ENCODE assay signal across 1 cellular context in the genomic region with DNA sequence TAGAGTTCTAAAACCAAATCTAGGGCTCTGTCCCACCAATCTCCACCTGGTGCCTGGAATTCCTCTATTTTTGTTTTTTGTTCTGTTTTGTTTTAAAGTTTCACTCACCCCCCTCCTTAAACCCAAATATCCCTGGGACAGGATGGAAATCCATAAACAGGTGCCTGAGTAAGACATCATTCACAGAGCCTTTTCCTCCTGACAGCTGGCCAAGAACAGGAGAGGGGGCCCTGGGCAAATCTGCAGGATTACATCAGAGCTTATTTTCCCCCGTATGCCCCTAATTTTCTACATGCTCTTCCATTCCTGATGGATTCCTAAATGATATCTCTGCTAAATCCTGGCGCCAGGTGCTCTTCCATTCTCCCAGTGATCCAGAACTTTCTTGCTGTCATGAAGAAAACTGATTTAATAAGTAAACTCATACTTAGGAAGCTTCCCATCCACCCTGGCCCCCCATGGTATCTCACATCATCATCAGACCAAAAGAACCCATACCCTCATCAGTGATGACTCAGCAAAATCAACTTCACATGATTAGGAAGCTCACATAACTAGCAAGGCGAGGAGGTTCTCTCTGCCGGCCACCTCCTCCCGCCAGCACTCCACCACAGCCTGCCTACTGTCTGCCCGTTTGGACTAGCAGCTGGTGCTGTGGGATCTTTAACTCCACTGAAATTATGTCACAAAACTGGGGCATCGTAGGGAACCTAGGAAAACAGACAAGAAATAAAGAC.
TF ChIP-seq lines count a peak whose summit lies in the region.

No MANE protein-coding gene starts in this region.

TF ChIP-seq in GM23338, 12 proteins besides CTCF, POLR2A, EP300 and RAD21 (continued from another document):
- TF ChIP-seq, protein P1, sequence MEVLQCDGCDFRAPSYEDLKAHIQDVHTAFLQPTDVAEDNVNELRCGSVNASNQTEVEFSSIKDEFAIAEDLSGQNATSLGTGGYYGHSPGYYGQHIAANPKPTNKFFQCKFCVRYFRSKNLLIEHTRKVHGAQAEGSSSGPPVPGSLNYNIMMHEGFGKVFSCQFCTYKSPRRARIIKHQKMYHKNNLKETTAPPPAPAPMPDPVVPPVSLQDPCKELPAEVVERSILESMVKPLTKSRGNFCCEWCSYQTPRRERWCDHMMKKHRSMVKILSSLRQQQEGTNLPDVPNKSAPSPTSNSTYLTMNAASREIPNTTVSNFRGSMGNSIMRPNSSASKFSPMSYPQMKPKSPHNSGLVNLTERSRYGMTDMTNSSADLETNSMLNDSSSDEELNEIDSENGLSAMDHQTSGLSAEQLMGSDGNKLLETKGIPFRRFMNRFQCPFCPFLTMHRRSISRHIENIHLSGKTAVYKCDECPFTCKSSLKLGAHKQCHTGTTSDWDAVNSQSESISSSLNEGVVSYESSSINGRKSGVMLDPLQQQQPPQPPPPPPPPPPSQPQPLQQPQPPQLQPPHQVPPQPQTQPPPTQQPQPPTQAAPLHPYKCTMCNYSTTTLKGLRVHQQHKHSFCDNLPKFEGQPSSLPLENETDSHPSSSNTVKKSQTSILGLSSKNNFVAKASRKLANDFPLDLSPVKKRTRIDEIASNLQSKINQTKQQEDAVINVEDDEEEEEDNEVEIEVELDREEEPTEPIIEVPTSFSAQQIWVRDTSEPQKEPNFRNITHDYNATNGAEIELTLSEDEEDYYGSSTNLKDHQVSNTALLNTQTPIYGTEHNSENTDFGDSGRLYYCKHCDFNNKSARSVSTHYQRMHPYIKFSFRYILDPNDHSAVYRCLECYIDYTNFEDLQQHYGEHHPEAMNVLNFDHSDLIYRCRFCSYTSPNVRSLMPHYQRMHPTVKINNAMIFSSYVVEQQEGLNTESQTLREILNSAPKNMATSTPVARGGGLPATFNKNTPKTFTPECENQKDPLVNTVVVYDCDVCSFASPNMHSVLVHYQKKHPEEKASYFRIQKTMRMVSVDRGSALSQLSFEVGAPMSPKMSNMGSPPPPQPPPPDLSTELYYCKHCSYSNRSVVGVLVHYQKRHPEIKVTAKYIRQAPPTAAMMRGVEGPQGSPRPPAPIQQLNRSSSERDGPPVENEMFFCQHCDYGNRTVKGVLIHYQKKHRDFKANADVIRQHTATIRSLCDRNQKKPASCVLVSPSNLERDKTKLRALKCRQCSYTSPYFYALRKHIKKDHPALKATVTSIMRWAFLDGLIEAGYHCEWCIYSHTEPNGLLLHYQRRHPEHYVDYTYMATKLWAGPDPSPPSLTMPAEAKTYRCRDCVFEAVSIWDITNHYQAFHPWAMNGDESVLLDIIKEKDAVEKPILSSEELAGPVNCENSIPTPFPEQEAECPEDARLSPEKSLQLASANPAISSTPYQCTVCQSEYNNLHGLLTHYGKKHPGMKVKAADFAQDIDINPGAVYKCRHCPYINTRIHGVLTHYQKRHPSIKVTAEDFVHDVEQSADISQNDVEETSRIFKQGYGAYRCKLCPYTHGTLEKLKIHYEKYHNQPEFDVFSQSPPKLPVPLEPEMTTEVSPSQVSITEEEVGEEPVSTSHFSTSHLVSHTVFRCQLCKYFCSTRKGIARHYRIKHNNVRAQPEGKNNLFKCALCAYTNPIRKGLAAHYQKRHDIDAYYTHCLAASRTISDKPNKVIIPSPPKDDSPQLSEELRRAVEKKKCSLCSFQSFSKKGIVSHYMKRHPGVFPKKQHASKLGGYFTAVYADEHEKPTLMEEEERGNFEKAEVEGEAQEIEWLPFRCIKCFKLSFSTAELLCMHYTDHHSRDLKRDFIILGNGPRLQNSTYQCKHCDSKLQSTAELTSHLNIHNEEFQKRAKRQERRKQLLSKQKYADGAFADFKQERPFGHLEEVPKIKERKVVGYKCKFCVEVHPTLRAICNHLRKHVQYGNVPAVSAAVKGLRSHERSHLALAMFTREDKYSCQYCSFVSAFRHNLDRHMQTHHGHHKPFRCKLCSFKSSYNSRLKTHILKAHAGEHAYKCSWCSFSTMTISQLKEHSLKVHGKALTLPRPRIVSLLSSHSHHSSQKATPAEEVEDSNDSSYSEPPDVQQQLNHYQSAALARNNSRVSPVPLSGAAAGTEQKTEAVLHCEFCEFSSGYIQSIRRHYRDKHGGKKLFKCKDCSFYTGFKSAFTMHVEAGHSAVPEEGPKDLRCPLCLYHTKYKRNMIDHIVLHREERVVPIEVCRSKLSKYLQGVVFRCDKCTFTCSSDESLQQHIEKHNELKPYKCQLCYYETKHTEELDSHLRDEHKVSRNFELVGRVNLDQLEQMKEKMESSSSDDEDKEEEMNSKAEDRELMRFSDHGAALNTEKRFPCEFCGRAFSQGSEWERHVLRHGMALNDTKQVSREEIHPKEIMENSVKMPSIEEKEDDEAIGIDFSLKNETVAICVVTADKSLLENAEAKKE (CRISPR knock-in tag; IDR thresholded peaks at IDR 0.05): no peak
- TF ChIP-seq POLR2AphosphoS5 (IDR thresholded peaks at IDR 0.05; ENCODE audit: low read depth) (no peak), EZH2 (IDR thresholded peaks at IDR 0.05; ENCODE audit: low read depth, unreplicated experiment) (no peak)
